In genomic region chr13:61146571-61146970, GRCh38 we compare ENCODE assay signal across 9 cellular contexts.
"Had no signal": no experiment of that assay in that cellular context is flagged by ENCODE, and none has a peak within 500 bp of the region (broad histone marks: within the 10 kb centered on the region; RNA-seq: fewer than 3 reads in every experiment).

No MANE protein-coding gene starts in this region.

- H3K27ac ChIP-seq: GM23248, KMS-11 had no signal

- H3K36me3 ChIP-seq: HAP-1 had no signal

- H3K4me2 ChIP-seq: KMS-11 had no signal

- H3K9me3 ChIP-seq: HAP-1 had no signal

- ATAC-seq: HCT116, HepG2 had no signal

- H3K9ac ChIP-seq: GM23248, KMS-11 had no signal

- H3K4me3 ChIP-seq: GM23248, HAP-1 had no signal

- DNase-seq: GM23248, GOT3, H7, HFFc6, KBM-7 had no signal
